In genomic region chr3:159988617-159989251, GRCh38 we compare ENCODE assay signal across 8 cellular contexts. TPM values are rescaled to one million over a fixed set of nuclear protein-coding genes. Genes with fewer than 3 reads are reported as not detected.
DNase-seq lines count a peak whose midpoint lies in the region; ATAC-seq lines count a peak whose summit lies in the region.

IL12A (plus strand) TSS chr3:159988835.

- ATAC-seq in HG02759 (IDR thresholded peaks at IDR 0.05; ENCODE audit: unreplicated experiment) (peak; percentile 92), left lobe of liver (peak; percentile 95)
- ATAC-seq in activated CD4-positive, CD25-positive, alpha-beta regulatory T cell treated with anti-CD3 and anti-CD28 coated beads, Interleukin-2, amount 50 U/mL, for 24 hours, result peak; percentile 91 to 93

- DNase-seq in NCI-H2081 (lab: John Stamatoyannopoulos, UW) (peak; percentile 64 to 73), NCI-H2081 treated with DMSO at 0.1 percent for 48 hours (lab: John Stamatoyannopoulos, UW) (no peak), NCI-H146 treated with DMSO at 0.1 percent for 48 hours (lab: John Stamatoyannopoulos, UW; ENCODE audit: unreplicated experiment) (peak; percentile 65), cerebellum (ENCODE audit: low spot score) (peak; percentile 39), left lobe of liver (ENCODE audit: low spot score) (peak; percentile 76)
- peak; percentile 65 for DNase-seq in stimulated activated CD4-positive, alpha-beta T cell treated with anti-CD3 and anti-CD28 coated beads, Interleukin-2, amount 100 ng/mL, for 4 hours (ENCODE audit: low read depth)

RNA-seq across cellular contexts. Expression of gene IL12A, which starts in this region (rescaled TPM):
- total RNA-seq in cerebellum (1.1 TPM), left lobe of liver (not detected)

Comparison
In these comparisons a context has a peak if more than half of its experiments do, and no peak if none do; other contexts are left out.
1. Peak in DNase-seq and ATAC-seq in left lobe of liver; RNA of the gene not detected or under 1 TPM.